In the genomic region with DNA sequence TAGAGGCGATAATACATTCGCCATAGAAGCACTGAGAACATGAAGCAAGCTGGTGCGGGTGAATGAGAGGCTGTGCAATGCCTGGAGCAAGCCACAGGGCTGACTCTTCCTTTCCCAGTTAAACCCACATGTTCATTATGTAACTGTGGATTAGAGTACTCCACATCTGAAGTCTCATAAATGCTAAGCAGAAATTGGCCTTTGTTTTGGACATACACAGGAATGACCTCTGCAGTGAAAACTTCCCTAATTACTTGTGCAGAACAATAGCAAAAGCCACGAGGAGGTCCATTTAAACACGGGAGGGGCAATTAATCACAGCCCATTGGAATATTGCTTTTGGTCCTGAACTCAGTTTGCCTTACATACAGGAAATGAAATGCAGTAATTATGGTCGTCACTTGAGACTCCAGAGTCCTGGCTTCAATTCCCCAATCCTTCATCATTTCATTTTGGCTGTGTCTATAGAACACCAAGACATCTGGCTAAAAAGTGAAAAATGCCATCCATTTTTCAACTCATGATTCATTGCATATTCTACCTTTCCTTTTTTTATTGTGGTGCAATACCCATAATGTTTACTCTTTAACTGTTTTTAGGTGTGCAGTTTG, we compare ENCODE assay signal across 18 cellular contexts.
DNase-seq lines count a peak whose midpoint lies in the region; ATAC-seq lines count a peak whose summit lies in the region.
"Had no signal": no experiment of that assay in that cellular context is flagged by ENCODE, and none has a peak within 500 bp of the region (broad histone marks: within the 10 kb centered on the region; RNA-seq: fewer than 3 reads in every experiment).

No MANE protein-coding gene starts in this region.

- H3K9me3 Mint-ChIP-seq in activated T-cell treated with anti-CD3 and anti-CD28 coated beads, Interleukin-2, amount 50 U/mL, for 4 hours = no peaks in the 10 kb centered on the region
- H3K9me3 Mint-ChIP-seq: activated CD4-positive, alpha-beta T cell treated with anti-CD3 and anti-CD28 coated beads, Interleukin-2, amount 10 ng/mL, durations not matched to agents 7 days and 5 days; activated T-helper 2 cell treated with anti-CD3 and anti-CD28 coated beads, Interferon-gamma antibody, Interleukin-2, Interleukin-4, amounts not matched to agents 10 μg/mL and 5 μg/mL and 100 μg/mL, durations not matched to agents 14 hours and 24 hours and 36 hours; T-helper 1 cell treated with Interleukin-12 subunit alpha and Interleukin-12 subunit beta and Interleukin-4 antibody, amounts not matched to agents 30 μg/mL and 1 μg/mL, for 36 hours had no signal

- DNase-seq in G401 (ENCODE audit: low spot score) (peak; percentile 2), RPMI7951 (ENCODE audit: low read depth) (peak; percentile 45), fibroblast of gingiva (ENCODE audit: low read depth) (peak; percentile 32), superior temporal gyrus (ENCODE audit: extremely low spot score) (peak; percentile 20), hippocampal formation (lab: John Stamatoyannopoulos, UW) (no peak)
- DNase-seq in activated T-cell treated with anti-CD3 and anti-CD28 coated beads, Interleukin-2, amount 50 U/mL, for 4 hours = no peak
- DNase-seq: activated CD4-positive, alpha-beta T cell treated with anti-CD3 and anti-CD28 coated beads, Interleukin-2, amount 10 ng/mL, durations not matched to agents 7 days and 5 days; BE2C; cortex of kidney; left cardiac atrium; naive thymus-derived CD8-positive, alpha-beta T cell; NCI-H1417 treated with DMSO at 0.1 percent for 48 hours; NCI-H524; SJCRH30; stimulated activated naive B cell treated with anti-CD40 and anti-IgM and Interleukin-4, amounts not matched to agents 10 μg/mL and 1 μg/mL and 100 μg/mL, for 72 hours had no signal

- no peaks in the 10 kb centered on the region for H3K4me1 Mint-ChIP-seq in activated T-cell treated with anti-CD3 and anti-CD28 coated beads, Interleukin-2, amount 50 U/mL, for 4 hours (ENCODE audit: low read depth)
- H3K4me1 Mint-ChIP-seq: activated CD4-positive, alpha-beta T cell treated with anti-CD3 and anti-CD28 coated beads, Interleukin-2, amount 10 ng/mL, durations not matched to agents 7 days and 5 days; stimulated activated naive B cell treated with anti-CD40 and anti-IgM and Interleukin-4, amounts not matched to agents 10 μg/mL and 1 μg/mL and 100 μg/mL, for 72 hours had no signal

- no peak for ATAC-seq in activated T-cell treated with anti-CD3 and anti-CD28 coated beads, Interleukin-2, amount 50 U/mL, for 4 hours
- no peak for ATAC-seq in GM18498 (IDR thresholded peaks at IDR 0.05; ENCODE audit: unreplicated experiment)
- ATAC-seq: left cardiac atrium; naive thymus-derived CD8-positive, alpha-beta T cell; stimulated activated naive B cell treated with anti-CD40 and anti-IgM and Interleukin-4, amounts not matched to agents 10 μg/mL and 1 μg/mL and 100 μg/mL, for 72 hours had no signal

- in situ Hi-C loops in G401 (cut with HindIII; ENCODE audit: low sequenced_read_pairs) = no loop called here

- no peak overlapping the region for H3K4me3 Mint-ChIP-seq in activated T-cell treated with anti-CD3 and anti-CD28 coated beads, Interleukin-2, amount 50 U/mL, for 4 hours
- H3K4me3 Mint-ChIP-seq: activated CD4-positive, alpha-beta T cell treated with anti-CD3 and anti-CD28 coated beads, Interleukin-2, amount 10 ng/mL, durations not matched to agents 7 days and 5 days; naive thymus-derived CD8-positive, alpha-beta T cell; stimulated activated naive B cell treated with anti-CD40 and anti-IgM and Interleukin-4, amounts not matched to agents 10 μg/mL and 1 μg/mL and 100 μg/mL, for 72 hours; T-helper 1 cell treated with Interleukin-12 subunit alpha and Interleukin-12 subunit beta and Interleukin-4 antibody, amounts not matched to agents 30 μg/mL and 1 μg/mL, for 36 hours had no signal

- H3K36me3 Mint-ChIP-seq in activated T-cell treated with anti-CD3 and anti-CD28 coated beads, Interleukin-2, amount 50 U/mL, for 4 hours (ENCODE audit: insufficient read depth) = no peaks in the 10 kb centered on the region
- H3K36me3 Mint-ChIP-seq: naive thymus-derived CD8-positive, alpha-beta T cell; stimulated activated naive B cell treated with anti-CD40 and anti-IgM and Interleukin-4, amounts not matched to agents 10 μg/mL and 1 μg/mL and 100 μg/mL, for 72 hours had no signal

- H3K27me3 Mint-ChIP-seq in activated T-cell treated with anti-CD3 and anti-CD28 coated beads, Interleukin-2, amount 50 U/mL, for 4 hours (ENCODE audit: low read depth) = peaks cover 2% of the 10 kb centered on the region

Comparison
In these comparisons a context has a peak if more than half of its experiments do, and no peak if none do; other contexts are left out.
1. DNase-seq: peak in G401 (single experiment), RPMI7951 (single experiment), fibroblast of gingiva (single experiment) and superior temporal gyrus (single experiment); none in activated T-cell treated with anti-CD3 and anti-CD28 coated beads, Interleukin-2, amount 50 U/mL, for 4 hours (single experiment) and hippocampal formation (0 of 2).